Comparison of ENCODE assay signal across 1 cellular context in the genomic region with DNA sequence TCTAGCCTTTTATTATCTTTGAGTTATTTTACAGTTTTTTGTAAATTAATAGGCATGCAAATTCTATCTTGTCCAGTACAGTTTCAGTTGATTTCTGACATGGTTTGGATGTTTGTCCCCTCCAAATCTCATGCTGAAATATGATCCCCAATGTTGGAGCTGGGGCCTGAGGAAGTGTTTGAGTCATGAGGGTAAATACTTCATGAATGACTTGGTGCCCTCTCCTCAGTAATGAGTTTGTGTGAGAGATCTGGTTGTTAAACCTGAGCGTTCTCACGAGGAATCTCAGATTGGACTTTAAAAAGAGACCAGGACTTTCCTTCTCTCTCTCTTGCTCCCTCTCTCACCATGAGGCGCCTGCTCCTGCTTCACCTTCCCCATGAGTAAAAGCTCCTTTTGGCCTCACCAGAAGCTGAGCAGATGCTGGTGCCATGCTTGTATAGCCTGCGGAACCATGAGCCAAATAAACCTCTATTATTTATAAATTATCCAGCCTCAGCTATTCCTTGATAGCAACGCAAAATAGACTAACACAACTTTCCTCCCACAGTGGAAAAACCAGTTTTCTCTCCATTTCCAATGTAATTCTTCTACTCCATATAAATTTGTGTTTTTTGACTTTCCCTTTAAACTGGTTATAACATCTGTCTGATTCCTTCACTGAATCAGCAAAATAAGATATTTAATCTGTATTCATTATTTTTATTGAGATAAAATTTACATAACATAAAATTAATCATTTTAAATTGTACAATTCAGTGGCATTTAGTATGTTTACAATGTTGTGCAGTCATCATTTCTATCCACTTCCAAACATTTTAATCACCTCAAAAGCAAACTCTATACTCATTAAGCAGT.
TF ChIP-seq lines count a peak whose summit lies in the region.

No MANE protein-coding gene starts in this region.

TF ChIP-seq in GM23338, 12 proteins besides CTCF, POLR2A, EP300 and RAD21 (continued from another document):
- no peak for TF ChIP-seq EZH2 (IDR thresholded peaks at IDR 0.05; ENCODE audit: low read depth, unreplicated experiment)
- TF ChIP-seq, protein P1, sequence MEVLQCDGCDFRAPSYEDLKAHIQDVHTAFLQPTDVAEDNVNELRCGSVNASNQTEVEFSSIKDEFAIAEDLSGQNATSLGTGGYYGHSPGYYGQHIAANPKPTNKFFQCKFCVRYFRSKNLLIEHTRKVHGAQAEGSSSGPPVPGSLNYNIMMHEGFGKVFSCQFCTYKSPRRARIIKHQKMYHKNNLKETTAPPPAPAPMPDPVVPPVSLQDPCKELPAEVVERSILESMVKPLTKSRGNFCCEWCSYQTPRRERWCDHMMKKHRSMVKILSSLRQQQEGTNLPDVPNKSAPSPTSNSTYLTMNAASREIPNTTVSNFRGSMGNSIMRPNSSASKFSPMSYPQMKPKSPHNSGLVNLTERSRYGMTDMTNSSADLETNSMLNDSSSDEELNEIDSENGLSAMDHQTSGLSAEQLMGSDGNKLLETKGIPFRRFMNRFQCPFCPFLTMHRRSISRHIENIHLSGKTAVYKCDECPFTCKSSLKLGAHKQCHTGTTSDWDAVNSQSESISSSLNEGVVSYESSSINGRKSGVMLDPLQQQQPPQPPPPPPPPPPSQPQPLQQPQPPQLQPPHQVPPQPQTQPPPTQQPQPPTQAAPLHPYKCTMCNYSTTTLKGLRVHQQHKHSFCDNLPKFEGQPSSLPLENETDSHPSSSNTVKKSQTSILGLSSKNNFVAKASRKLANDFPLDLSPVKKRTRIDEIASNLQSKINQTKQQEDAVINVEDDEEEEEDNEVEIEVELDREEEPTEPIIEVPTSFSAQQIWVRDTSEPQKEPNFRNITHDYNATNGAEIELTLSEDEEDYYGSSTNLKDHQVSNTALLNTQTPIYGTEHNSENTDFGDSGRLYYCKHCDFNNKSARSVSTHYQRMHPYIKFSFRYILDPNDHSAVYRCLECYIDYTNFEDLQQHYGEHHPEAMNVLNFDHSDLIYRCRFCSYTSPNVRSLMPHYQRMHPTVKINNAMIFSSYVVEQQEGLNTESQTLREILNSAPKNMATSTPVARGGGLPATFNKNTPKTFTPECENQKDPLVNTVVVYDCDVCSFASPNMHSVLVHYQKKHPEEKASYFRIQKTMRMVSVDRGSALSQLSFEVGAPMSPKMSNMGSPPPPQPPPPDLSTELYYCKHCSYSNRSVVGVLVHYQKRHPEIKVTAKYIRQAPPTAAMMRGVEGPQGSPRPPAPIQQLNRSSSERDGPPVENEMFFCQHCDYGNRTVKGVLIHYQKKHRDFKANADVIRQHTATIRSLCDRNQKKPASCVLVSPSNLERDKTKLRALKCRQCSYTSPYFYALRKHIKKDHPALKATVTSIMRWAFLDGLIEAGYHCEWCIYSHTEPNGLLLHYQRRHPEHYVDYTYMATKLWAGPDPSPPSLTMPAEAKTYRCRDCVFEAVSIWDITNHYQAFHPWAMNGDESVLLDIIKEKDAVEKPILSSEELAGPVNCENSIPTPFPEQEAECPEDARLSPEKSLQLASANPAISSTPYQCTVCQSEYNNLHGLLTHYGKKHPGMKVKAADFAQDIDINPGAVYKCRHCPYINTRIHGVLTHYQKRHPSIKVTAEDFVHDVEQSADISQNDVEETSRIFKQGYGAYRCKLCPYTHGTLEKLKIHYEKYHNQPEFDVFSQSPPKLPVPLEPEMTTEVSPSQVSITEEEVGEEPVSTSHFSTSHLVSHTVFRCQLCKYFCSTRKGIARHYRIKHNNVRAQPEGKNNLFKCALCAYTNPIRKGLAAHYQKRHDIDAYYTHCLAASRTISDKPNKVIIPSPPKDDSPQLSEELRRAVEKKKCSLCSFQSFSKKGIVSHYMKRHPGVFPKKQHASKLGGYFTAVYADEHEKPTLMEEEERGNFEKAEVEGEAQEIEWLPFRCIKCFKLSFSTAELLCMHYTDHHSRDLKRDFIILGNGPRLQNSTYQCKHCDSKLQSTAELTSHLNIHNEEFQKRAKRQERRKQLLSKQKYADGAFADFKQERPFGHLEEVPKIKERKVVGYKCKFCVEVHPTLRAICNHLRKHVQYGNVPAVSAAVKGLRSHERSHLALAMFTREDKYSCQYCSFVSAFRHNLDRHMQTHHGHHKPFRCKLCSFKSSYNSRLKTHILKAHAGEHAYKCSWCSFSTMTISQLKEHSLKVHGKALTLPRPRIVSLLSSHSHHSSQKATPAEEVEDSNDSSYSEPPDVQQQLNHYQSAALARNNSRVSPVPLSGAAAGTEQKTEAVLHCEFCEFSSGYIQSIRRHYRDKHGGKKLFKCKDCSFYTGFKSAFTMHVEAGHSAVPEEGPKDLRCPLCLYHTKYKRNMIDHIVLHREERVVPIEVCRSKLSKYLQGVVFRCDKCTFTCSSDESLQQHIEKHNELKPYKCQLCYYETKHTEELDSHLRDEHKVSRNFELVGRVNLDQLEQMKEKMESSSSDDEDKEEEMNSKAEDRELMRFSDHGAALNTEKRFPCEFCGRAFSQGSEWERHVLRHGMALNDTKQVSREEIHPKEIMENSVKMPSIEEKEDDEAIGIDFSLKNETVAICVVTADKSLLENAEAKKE (CRISPR knock-in tag; IDR thresholded peaks at IDR 0.05): no peak
- no peak for TF ChIP-seq CREB1 (CRISPR knock-in tag; IDR thresholded peaks at IDR 0.05; ENCODE audit: low read depth)
- TF ChIP-seq ZNF114 (CRISPR knock-in tag; IDR thresholded peaks at IDR 0.05): no peak
- no peak for TF ChIP-seq STAT1 (IDR thresholded peaks at IDR 0.05; ENCODE audit: unreplicated experiment)
- TF ChIP-seq, protein P2, sequence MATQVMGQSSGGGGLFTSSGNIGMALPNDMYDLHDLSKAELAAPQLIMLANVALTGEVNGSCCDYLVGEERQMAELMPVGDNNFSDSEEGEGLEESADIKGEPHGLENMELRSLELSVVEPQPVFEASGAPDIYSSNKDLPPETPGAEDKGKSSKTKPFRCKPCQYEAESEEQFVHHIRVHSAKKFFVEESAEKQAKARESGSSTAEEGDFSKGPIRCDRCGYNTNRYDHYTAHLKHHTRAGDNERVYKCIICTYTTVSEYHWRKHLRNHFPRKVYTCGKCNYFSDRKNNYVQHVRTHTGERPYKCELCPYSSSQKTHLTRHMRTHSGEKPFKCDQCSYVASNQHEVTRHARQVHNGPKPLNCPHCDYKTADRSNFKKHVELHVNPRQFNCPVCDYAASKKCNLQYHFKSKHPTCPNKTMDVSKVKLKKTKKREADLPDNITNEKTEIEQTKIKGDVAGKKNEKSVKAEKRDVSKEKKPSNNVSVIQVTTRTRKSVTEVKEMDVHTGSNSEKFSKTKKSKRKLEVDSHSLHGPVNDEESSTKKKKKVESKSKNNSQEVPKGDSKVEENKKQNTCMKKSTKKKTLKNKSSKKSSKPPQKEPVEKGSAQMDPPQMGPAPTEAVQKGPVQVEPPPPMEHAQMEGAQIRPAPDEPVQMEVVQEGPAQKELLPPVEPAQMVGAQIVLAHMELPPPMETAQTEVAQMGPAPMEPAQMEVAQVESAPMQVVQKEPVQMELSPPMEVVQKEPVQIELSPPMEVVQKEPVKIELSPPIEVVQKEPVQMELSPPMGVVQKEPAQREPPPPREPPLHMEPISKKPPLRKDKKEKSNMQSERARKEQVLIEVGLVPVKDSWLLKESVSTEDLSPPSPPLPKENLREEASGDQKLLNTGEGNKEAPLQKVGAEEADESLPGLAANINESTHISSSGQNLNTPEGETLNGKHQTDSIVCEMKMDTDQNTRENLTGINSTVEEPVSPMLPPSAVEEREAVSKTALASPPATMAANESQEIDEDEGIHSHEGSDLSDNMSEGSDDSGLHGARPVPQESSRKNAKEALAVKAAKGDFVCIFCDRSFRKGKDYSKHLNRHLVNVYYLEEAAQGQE (IDR thresholded peaks at IDR 0.05; ENCODE audit: unreplicated experiment): no peak
- no peak for TF ChIP-seq NANOG (IDR thresholded peaks at IDR 0.05; ENCODE audit: borderline replicate concordance)
- TF ChIP-seq EZH2phosphoT487 (IDR thresholded peaks at IDR 0.05; ENCODE audit: unreplicated experiment): no peak
- no peak for TF ChIP-seq POLR2AphosphoS5 (IDR thresholded peaks at IDR 0.05; ENCODE audit: low read depth)
- no peak for TF ChIP-seq ZNF331 (CRISPR knock-in tag; IDR thresholded peaks at IDR 0.05; ENCODE audit: low read depth)
